9 cellular contexts compared by ENCODE assay signal in the genomic region with DNA sequence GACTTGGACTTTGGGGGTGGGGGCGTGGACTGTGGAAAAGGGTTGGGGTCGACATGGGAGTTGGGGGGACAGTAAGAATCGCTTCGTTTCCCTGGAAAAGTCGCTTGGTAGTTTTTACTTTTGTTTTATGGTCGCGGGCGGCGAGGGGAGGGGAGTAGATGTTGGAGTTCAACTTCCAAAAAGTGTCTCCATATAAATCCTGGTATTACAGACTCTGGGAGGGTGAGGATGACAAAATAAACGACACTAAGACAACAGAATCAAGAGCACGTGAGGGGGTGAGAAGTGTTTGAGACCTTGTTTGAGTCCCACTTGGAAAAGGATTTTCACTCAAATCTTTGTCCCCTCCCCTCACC. TPM values are rescaled to one million over a fixed set of nuclear protein-coding genes. Genes with fewer than 3 reads are reported as not detected.
A peak's percentile ranks its signal among the peaks of the same experiment; 100 is the strongest.
DNase-seq lines count a peak whose midpoint lies in the region; FAIRE-seq and TF ChIP-seq lines count a peak whose summit lies in the region.
"Had no signal": no experiment of that assay in that cellular context is flagged by ENCODE, and none has a peak within 500 bp of the region (broad histone marks: within the 10 kb centered on the region; RNA-seq: fewer than 3 reads in every experiment).

No MANE protein-coding gene starts in this region.

- peak overlapping the region; percentile 41 for H3K4me2 ChIP-seq in SU-DHL-6 (ENCODE audit: low read depth, low read length, poor library complexity, severe bottlenecking)

- H3K9me2 ChIP-seq in SU-DHL-6 (replicated peaks; ENCODE audit: insufficient read depth, low read length) = no peaks in the 10 kb centered on the region

- DNase-seq in NCI-H748 (lab: John Stamatoyannopoulos, UW; ENCODE audit: unreplicated experiment) (peak; percentile 58), NCI-H748 treated with DMSO at 0.1 percent for 48 hours (lab: John Stamatoyannopoulos, UW) (no peak), fibroblast of pulmonary artery (ENCODE audit: low read depth) (no peak), small intestine (no peak), G401 (ENCODE audit: low spot score) (no peak), COLO668 (lab: John Stamatoyannopoulos, UW; ENCODE audit: unreplicated experiment) (no peak), NCI-H2081 (lab: John Stamatoyannopoulos, UW) (no peak)

- WGBS in small intestine, 3 donors = 1 to 2% (median 2%) methylated on average over 11 of the region's 11 CpGs

- no peak for TF ChIP-seq CTCF in SU-DHL-6 (IDR thresholded peaks at IDR 0.05; ENCODE audit: insufficient read depth, low read length, poor library complexity, severe bottlenecking)
- TF ChIP-seq CTCF in fibroblast of pulmonary artery (IDR thresholded peaks at IDR 0.05; ENCODE audit: low read length, missing control alignments) = no peak

- H3K4me3 ChIP-seq in SU-DHL-6 (ENCODE audit: insufficient read depth, low read length, poor library complexity, severe bottlenecking) = no peak overlapping the region
- peak overlapping the region; percentile 58 for H3K4me3 ChIP-seq in fibroblast of pulmonary artery (replicated peaks; ENCODE audit: low read depth, low read length)
- peak overlapping the region; percentile 76 to 95 for H3K4me3 ChIP-seq in small intestine (ENCODE audit: low read depth in 1 of 2, low read length in 2 of 2)
- H3K4me3 ChIP-seq: lung had no signal

- H3K36me3 ChIP-seq in SU-DHL-6 (ENCODE audit: low read length) = no peaks in the 10 kb centered on the region
- no peaks in the 10 kb centered on the region for H3K36me3 ChIP-seq in small intestine (ENCODE audit: control insufficient read depth in 2 of 2, insufficient read depth in 2 of 2, low read length in 2 of 2)

- no peaks in the 10 kb centered on the region for H4K20me1 ChIP-seq in SU-DHL-6 (ENCODE audit: low read depth, low read length)

- in situ Hi-C loops in G401 (cut with HindIII; ENCODE audit: low sequenced_read_pairs) = no loop called here

- H3F3A ChIP-seq in SU-DHL-6 (ENCODE audit: insufficient read depth) = no peaks in the 10 kb centered on the region

- H3K27me3 ChIP-seq in SU-DHL-6 (ENCODE audit: low read length) = no peaks in the 10 kb centered on the region
- no peaks in the 10 kb centered on the region for H3K27me3 ChIP-seq in small intestine (ENCODE audit: control insufficient read depth in 2 of 2, insufficient read depth in 2 of 2, low read length in 2 of 2)

- no peaks in the 10 kb centered on the region for H3K9me3 ChIP-seq in SU-DHL-6 (ENCODE audit: insufficient read depth, low read length)
- no peaks in the 10 kb centered on the region for H3K9me3 ChIP-seq in small intestine (ENCODE audit: control insufficient read depth, low read depth)

- H3K27ac ChIP-seq in SU-DHL-6 (ENCODE audit: low read depth, low read length) (no peak overlapping the region), small intestine (ENCODE audit: low read depth in 1 of 2, low read length in 1 of 2) (peak overlapping the region; percentile 89 to 90)

- FAIRE-seq in small intestine (lab: Jason Lieb, UNC) = no peak

- H2AFZ ChIP-seq in SU-DHL-6 (ENCODE audit: low read depth, low read length, severe bottlenecking) = no peak overlapping the region

- no peaks in the 10 kb centered on the region for H3K79me2 ChIP-seq in SU-DHL-6 (ENCODE audit: insufficient read depth, low read length)

- peaks cover 0 to 3% of the 10 kb centered on the region in 2 donors for H3K4me1 ChIP-seq in small intestine (ENCODE audit: control insufficient read depth in 2 of 2, insufficient read depth in 1 of 2, low read depth in 1 of 2, low read length in 1 of 2)

- H3K9ac ChIP-seq in SU-DHL-6 (ENCODE audit: low read length) = no peak overlapping the region

RNA-seq across cellular contexts. Expression of a gene that starts 0.7 kb away (rescaled TPM):
- polyA plus RNA-seq in small intestine = 1 to 10 TPM in 1 of 3 donors, under 1 TPM in 2; 0.45 to 2.4 (median 0.54) TPM
- total RNA-seq in G401 (2014; rRNA removed; shearing (Covaris generic)) = not detected in 2 replicates
